Comparison of ENCODE assay signal across 9 cellular contexts in genomic region chr5:180012316-180012715, GRCh38.
"Had no signal": no experiment of that assay in that cellular context is flagged by ENCODE, and none has a peak within 500 bp of the region (broad histone marks: within the 10 kb centered on the region; RNA-seq: fewer than 3 reads in every experiment).

No MANE protein-coding gene starts in this region.

- H2AFZ ChIP-seq: GM23248, GM23338 had no signal

- ATAC-seq: GM23338, HCT116 had no signal

- H3K4me2 ChIP-seq: GM23338 had no signal

- H3K9me3 Mint-ChIP-seq: GM23338, H9 had no signal

- DNase-seq: GM23248, GOT3, H7, H9, HCEC 1CT, HFFc6 had no signal

- H3K4me3 ChIP-seq: GM23248, GM23338, HAP-1 had no signal

- H3K27ac ChIP-seq: GM23248 had no signal

- H3K27ac Mint-ChIP-seq: GM23338, HFFc6 had no signal

- H3K4me3 Mint-ChIP-seq: GM23338, H9, HFFc6 had no signal

- H3K9ac ChIP-seq: GM23248 had no signal

- H3K9me3 ChIP-seq: HAP-1 had no signal
